In the genomic region with DNA sequence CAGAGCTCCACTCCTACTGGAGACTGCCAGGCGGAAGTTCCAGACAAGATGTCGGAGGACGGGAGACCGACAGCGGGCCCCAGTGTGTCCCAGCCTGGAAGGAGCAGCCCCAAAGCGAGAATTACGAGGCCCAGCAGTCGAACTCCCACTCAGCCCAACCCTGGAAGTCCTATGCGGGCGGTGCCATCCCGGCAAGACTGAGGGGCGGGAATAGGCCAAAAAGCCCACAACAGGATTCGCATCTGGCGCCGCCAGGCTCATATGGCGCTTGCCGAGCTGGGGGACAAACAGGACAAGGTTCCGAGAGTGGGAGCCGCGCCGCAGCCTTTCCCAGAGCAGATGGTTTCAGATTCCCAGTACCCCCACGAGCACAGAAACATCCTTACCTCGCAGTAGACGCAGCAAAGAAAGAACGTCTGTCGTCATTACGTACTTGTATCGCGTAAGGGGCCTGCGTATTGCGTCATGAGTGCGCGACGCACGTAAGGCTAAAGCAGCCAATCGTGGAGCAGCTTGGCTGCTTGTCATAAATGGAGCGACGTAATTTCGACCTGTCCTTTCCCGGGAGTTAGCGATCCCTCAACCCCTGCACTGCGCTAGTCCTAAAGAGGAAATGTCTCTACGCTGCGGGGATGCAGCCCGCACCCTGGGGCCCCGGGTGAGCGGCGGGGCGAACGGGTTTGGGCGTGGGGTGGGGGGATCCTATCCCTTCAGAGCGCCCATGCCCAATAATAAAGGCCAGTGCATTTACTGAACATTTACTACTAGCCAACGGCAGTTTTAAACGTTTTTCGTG, we compare ENCODE assay signal across 8 cellular contexts. TPM values are rescaled to one million over a fixed set of nuclear protein-coding genes. Genes with fewer than 3 reads are reported as not detected.
DNase-seq lines count a peak whose midpoint lies in the region; ATAC-seq, FAIRE-seq and TF ChIP-seq lines count a peak whose summit lies in the region.

A gene (plus strand): TSS at position 552 of the 796 bp plus-strand sequence. CDS start 62 bp downstream, at position 614.
A gene (minus strand): TSS at position 418 of the 796 bp plus-strand sequence. CDS start 483 bp downstream, outside the sequence.

- peak within 1 kb of the TSS; percentile 91 for H3K4me3 ChIP-seq in GM12875 (ENCODE audit: low read depth, low read length)
- H3K4me3 ChIP-seq in adipocyte (ENCODE audit: low read length) = peak within 1 kb of the TSS; percentile 100
- peak within 1 kb of the TSS; percentile 75 to 90 (median 79) for H3K4me3 ChIP-seq in pancreas
- H3K4me3 ChIP-seq in tibial artery = peak within 1 kb of the TSS; percentile 63 to 88

- ATAC-seq in HG02798 (IDR thresholded peaks at IDR 0.05; ENCODE audit: poor library complexity, unreplicated experiment) = peak; percentile 94
- peak; percentile 97 for ATAC-seq in Right ventricle myocardium superior (ENCODE audit: poor library complexity)
- ATAC-seq in pancreas = peak; percentile 91 to 95 (median 94)

- WGBS in pancreas, 2 donors = 0% methylated on average over 55 of the region's 55 CpGs

- H3K27ac ChIP-seq in pancreas (peak within 1 kb of the TSS; percentile 77 to 96 (median 93)), tibial artery (peak within 1 kb of the TSS; percentile 87 to 97)

- H3K4me1 ChIP-seq in adipocyte (ENCODE audit: control insufficient read depth, insufficient read depth, low read length) (peaks cover 27% of the 10 kb centered on the region), pancreas (peaks cover 13 to 23% (median 16%) of the 10 kb centered on the region in 3 donors), tibial artery (peaks cover 0 to 30% (median 22%) of the 10 kb centered on the region in 4 donors)

- peaks cover 51% of the 10 kb centered on the region for H3K36me3 ChIP-seq in adipocyte (ENCODE audit: control insufficient read depth, insufficient read depth, low read length, severe bottlenecking)
- peaks cover 0 to 52% (median 24%) of the 10 kb centered on the region in 3 donors for H3K36me3 ChIP-seq in pancreas
- H3K36me3 ChIP-seq in tibial artery = peaks cover 42 to 50% (median 45%) of the 10 kb centered on the region in 3 donors

- peak; percentile 95 for DNase-seq in NCI-H1436 (lab: John Stamatoyannopoulos, UW)
- DNase-seq in T follicular helper cell (ENCODE audit: low read depth) = peak; percentile 88
- DNase-seq in adipocyte (ENCODE audit: low read depth) = peak; percentile 99
- peak; percentile 98 for DNase-seq in Right ventricle myocardium superior
- DNase-seq in pancreas = peak; percentile 95 to 98 (median 96)
- DNase-seq in tibial artery = peak; percentile 95 to 98

- H3K9ac ChIP-seq in adipocyte (ENCODE audit: low read length) = peak within 1 kb of the TSS; percentile 98

- FAIRE-seq in pancreas (lab: Jason Lieb, UNC) = peak; percentile 13

- no peaks in the 10 kb centered on the region for H3K27me3 ChIP-seq in adipocyte (replicated peaks; ENCODE audit: control insufficient read depth, insufficient read depth, low read length)
- no peaks in the 10 kb centered on the region for H3K27me3 ChIP-seq in pancreas
- no peaks in the 10 kb centered on the region for H3K27me3 ChIP-seq in tibial artery

- TF ChIP-seq CTCF in GM12875 (IDR thresholded peaks at IDR 0.05; ENCODE audit: borderline replicate concordance, insufficient read depth, low read depth, low read length) = no peak
- TF ChIP-seq CTCF in pancreas (IDR thresholded peaks at IDR 0.05) = no peak
- peak in 1 of 2 experiments; percentile 6 for TF ChIP-seq CTCF in tibial artery (IDR thresholded peaks at IDR 0.05)

- H3K9me3 ChIP-seq in adipocyte (ENCODE audit: control insufficient read depth, low read length) = no peaks in the 10 kb centered on the region
- no peaks in the 10 kb centered on the region for H3K9me3 ChIP-seq in pancreas
- H3K9me3 ChIP-seq in tibial artery = no peaks in the 10 kb centered on the region

- intact Hi-C loops in Right ventricle myocardium superior (cut with DNase I) = no loop called here
- intact Hi-C loops in pancreas (cut with DNase I) = no loop called here
- intact Hi-C loops in tibial artery (cut with DNase I; ENCODE audit: low total_unique reads) = loop anchor here (5.0 kb wide), 1 partner anchor 69 kb away; a partner anchor contains a TSS

RNA-seq across cellular contexts. Expression of the first gene that starts in this region (rescaled TPM):
- total RNA-seq in Right ventricle myocardium superior (31.4 TPM), pancreas (10 to 100 TPM in 2 of 6 donors, 1 to 10 TPM in 4; 5.9 to 13.1 (median 8.5) TPM)
- 10 to 100 TPM; 11.4 to 18.1 TPM for polyA plus RNA-seq in pancreas

RNA-seq across cellular contexts. Expression of the second gene that starts in this region (rescaled TPM):
- total RNA-seq in Right ventricle myocardium superior = 710 TPM
- 1,000 to 10,000 TPM in 5 of 6 donors, 100 to 1,000 TPM in 1; 952 to 1,393 (median 1,175) TPM for total RNA-seq in pancreas
- polyA plus RNA-seq in pancreas = 1,000 to 10,000 TPM; 1,500 to 2,346 TPM

Comparison
In these comparisons a context has a peak if more than half of its experiments do, and no peak if none do; other contexts are left out.
1. Peak in every context shown above with its lines: DNase-seq, ATAC-seq, H3K4me3 ChIP-seq and H3K27ac ChIP-seq.